Comparison of ENCODE assay signal across 26 cellular contexts in genomic region chr15:55652909-55653495, GRCh38.
"Had no signal": no experiment of that assay in that cellular context is flagged by ENCODE, and none has a peak within 500 bp of the region (broad histone marks: within the 10 kb centered on the region; RNA-seq: fewer than 3 reads in every experiment).

No MANE protein-coding gene starts in this region.

- H3K36me3 ChIP-seq: adrenal gland, esophagus squamous epithelium, neutrophil, ovary, prostate gland, sigmoid colon, thoracic aorta, upper lobe of left lung had no signal

- H3K27me3 ChIP-seq: adrenal gland, body of pancreas, esophagus squamous epithelium, neutrophil, ovary, sigmoid colon, upper lobe of left lung had no signal

- H3K4me3 Mint-ChIP-seq: activated B cell treated with CpG ODN at 0.5 μM for 24 hours; activated CD4-positive, alpha-beta T cell treated with anti-CD3 and anti-CD28 coated beads for 36 hours; activated naive CD8-positive, alpha-beta T cell treated with anti-CD3 and anti-CD28 coated beads for 36 hours; naive thymus-derived CD4-positive, alpha-beta T cell; stimulated activated effector memory CD8-positive, alpha-beta T cell treated with anti-CD3 and anti-CD28 coated beads, Interleukin-12 subunit alpha, Interleukin-12 subunit beta, amount 100 ng/mL, for 72 hours; stimulated activated naive CD8-positive, alpha-beta T cell treated with anti-CD3 and anti-CD28 coated beads, Interleukin-15, Interleukin-2, amounts not matched to agents 100 ng/mL and 50 ng/mL, for 24 hours had no signal

- H3K9me3 Mint-ChIP-seq: activated B cell treated with CpG ODN at 0.5 μM for 24 hours; activated naive CD8-positive, alpha-beta T cell treated with anti-CD3 and anti-CD28 coated beads for 36 hours; naive thymus-derived CD4-positive, alpha-beta T cell; stimulated activated effector memory CD8-positive, alpha-beta T cell treated with anti-CD3 and anti-CD28 coated beads, Interleukin-12 subunit alpha, Interleukin-12 subunit beta, amount 100 ng/mL, for 72 hours; stimulated activated naive CD8-positive, alpha-beta T cell treated with anti-CD3 and anti-CD28 coated beads, Interleukin-15, Interleukin-2, amounts not matched to agents 100 ng/mL and 50 ng/mL, for 24 hours had no signal

- H3K4me1 ChIP-seq: adrenal gland, body of pancreas, esophagus squamous epithelium, prostate gland, sigmoid colon, upper lobe of left lung had no signal

- H3K36me3 Mint-ChIP-seq: activated naive CD8-positive, alpha-beta T cell treated with anti-CD3 and anti-CD28 coated beads for 36 hours; naive thymus-derived CD4-positive, alpha-beta T cell; stimulated activated effector memory CD8-positive, alpha-beta T cell treated with anti-CD3 and anti-CD28 coated beads, Interleukin-12 subunit alpha, Interleukin-12 subunit beta, amount 100 ng/mL, for 72 hours had no signal

- H3K27ac ChIP-seq: adrenal gland, body of pancreas, epithelial cell of prostate, esophagus squamous epithelium, neutrophil, ovary, prostate gland, sigmoid colon, thoracic aorta, upper lobe of left lung had no signal

- H3K4me3 ChIP-seq: adrenal gland, body of pancreas, esophagus squamous epithelium, ovary, prostate gland, sigmoid colon, thoracic aorta, upper lobe of left lung had no signal

- H3K27ac Mint-ChIP-seq: activated B cell treated with CpG ODN at 0.5 μM for 24 hours; activated CD4-positive, alpha-beta T cell treated with anti-CD3 and anti-CD28 coated beads for 36 hours; activated naive CD8-positive, alpha-beta T cell treated with anti-CD3 and anti-CD28 coated beads for 36 hours; naive thymus-derived CD4-positive, alpha-beta T cell; stimulated activated effector memory CD8-positive, alpha-beta T cell treated with anti-CD3 and anti-CD28 coated beads, Interleukin-12 subunit alpha, Interleukin-12 subunit beta, amount 100 ng/mL, for 72 hours; stimulated activated naive CD8-positive, alpha-beta T cell treated with anti-CD3 and anti-CD28 coated beads, Interleukin-15, Interleukin-2, amounts not matched to agents 100 ng/mL and 50 ng/mL, for 24 hours had no signal

- H3K4me1 Mint-ChIP-seq: activated B cell treated with CpG ODN at 0.5 μM for 24 hours; activated naive CD8-positive, alpha-beta T cell treated with anti-CD3 and anti-CD28 coated beads for 36 hours; naive thymus-derived CD4-positive, alpha-beta T cell; stimulated activated effector memory CD8-positive, alpha-beta T cell treated with anti-CD3 and anti-CD28 coated beads, Interleukin-12 subunit alpha, Interleukin-12 subunit beta, amount 100 ng/mL, for 72 hours had no signal

- H3K27me3 Mint-ChIP-seq: activated B cell treated with CpG ODN at 0.5 μM for 24 hours; activated CD4-positive, alpha-beta T cell treated with anti-CD3 and anti-CD28 coated beads for 36 hours; stimulated activated naive CD8-positive, alpha-beta T cell treated with anti-CD3 and anti-CD28 coated beads, Interleukin-15, Interleukin-2, amounts not matched to agents 100 ng/mL and 50 ng/mL, for 24 hours had no signal

- DNase-seq: activated B cell treated with CpG ODN at 0.5 μM for 24 hours; activated CD4-positive, alpha-beta T cell treated with anti-CD3 and anti-CD28 coated beads for 36 hours; activated effector memory CD4-positive, alpha-beta T cell treated with Interleukin-2 at 50 U/mL for 16 hours; activated naive CD4-positive, alpha-beta T cell treated with Interleukin-2 at 50 U/mL for 16 hours; activated naive CD8-positive, alpha-beta T cell treated with anti-CD3 and anti-CD28 coated beads for 36 hours; adrenal gland; aorta; body of pancreas; effector CD4-positive, alpha-beta T cell; esophagus squamous epithelium; foreskin melanocyte; left cardiac atrium; mammary epithelial cell; naive thymus-derived CD4-positive, alpha-beta T cell; ovary; sigmoid colon; small intestine; stimulated activated CD4-positive, alpha-beta T cell treated with anti-CD3 and anti-CD28 coated beads, Interleukin-4, amount 100 ng/mL, for 24 hours; T-helper 2 cell; upper lobe of left lung had no signal

- H3K9me3 ChIP-seq: adrenal gland, body of pancreas, esophagus squamous epithelium, neutrophil, ovary, prostate gland, sigmoid colon, thoracic aorta, upper lobe of left lung had no signal
